ENCODE assay signal across 27 cellular contexts in genomic region chr9:121473229-121473628, GRCh38. TPM values are rescaled to one million over a fixed set of nuclear protein-coding genes. Genes with fewer than 3 reads are reported as not detected.
A peak's percentile ranks its signal among the peaks of the same experiment; 100 is the strongest.
DNase-seq lines count a peak whose midpoint lies in the region; ATAC-seq, FAIRE-seq and TF ChIP-seq lines count a peak whose summit lies in the region.
"Had no signal": no experiment of that assay in that cellular context is flagged by ENCODE, and none has a peak within 500 bp of the region (broad histone marks: within the 10 kb centered on the region; RNA-seq: fewer than 3 reads in every experiment).

No MANE protein-coding gene starts in this region.

- no peak for TF ChIP-seq POLR2A in GM12892 (IDR thresholded peaks at IDR 0.05; ENCODE audit: low read depth, low read length)

- no peak overlapping the region for H2AFZ ChIP-seq in osteoblast (ENCODE audit: low read length)

- DNase-seq in left ventricle myocardium inferior (no peak), right atrium auricular region (ENCODE audit: low spot score) (no peak), coronary artery (ENCODE audit: low spot score) (no peak), osteoblast (ENCODE audit: insufficient read length, low spot score, missing footprints) (peak; percentile 52), tibial artery (peak in 1 of 2 donors; percentile 79), GM12892 (ENCODE audit: insufficient read length) (no peak)
- DNase-seq: 8988T; ACHN; AML-193; BE2C; CD4-positive, alpha-beta T cell; CD8-positive, alpha-beta memory T cell; DMS 273 treated with DMSO at 0.1 percent for 48 hours; DMS79 treated with DMSO at 0.1 percent for 48 hours; GF-D8; GOT3; HFFc6 had no signal

- intact Hi-C loops in left ventricle myocardium inferior (cut with micrococcal nuclease): no loop called here
- intact Hi-C loops in tibial artery (cut with DNase I; ENCODE audit: low total_unique reads): no loop called here

- no peak for ATAC-seq in HG03139 (IDR thresholded peaks at IDR 0.05; ENCODE audit: unreplicated experiment)
- no peak for ATAC-seq in HG02840 (IDR thresholded peaks at IDR 0.05; ENCODE audit: low FRiP score, unreplicated experiment)
- ATAC-seq: A549 had no signal

- peaks cover 52% of the 10 kb centered on the region for H3K4me1 ChIP-seq in left ventricle myocardium inferior
- H3K4me1 ChIP-seq in right atrium auricular region: peaks cover 0 to 45% of the 10 kb centered on the region in 2 donors
- H3K4me1 ChIP-seq in osteoblast (ENCODE audit: insufficient read depth, low read length): no peaks in the 10 kb centered on the region
- peaks cover 3 to 75% (median 55%) of the 10 kb centered on the region in 4 donors for H3K4me1 ChIP-seq in tibial artery
- H3K4me1 ChIP-seq: A549; BE2C; BLaER1 treated with 17β-estradiol and CSF1 and Interleukin-3, amounts not matched to agents 10 nM and 100 nM had no signal

- no peaks in the 10 kb centered on the region for H3K79me2 ChIP-seq in osteoblast (ENCODE audit: insufficient read depth, low read length)

- H4K20me1 ChIP-seq in osteoblast (ENCODE audit: insufficient read depth, low read length): no peaks in the 10 kb centered on the region
- H4K20me1 ChIP-seq: BLaER1 treated with 17β-estradiol and CSF1 and Interleukin-3, amounts not matched to agents 10 nM and 100 nM had no signal

- no peak for FAIRE-seq in GM12892 (lab: Jason Lieb, UNC)
- FAIRE-seq: A549, D721Med, GM12891, H54 had no signal

- H3K4me2 ChIP-seq in osteoblast (ENCODE audit: insufficient read depth, low read length): no peak overlapping the region
- H3K4me2 ChIP-seq: A549; BLaER1 treated with 17β-estradiol and CSF1 and Interleukin-3, amounts not matched to agents 10 nM and 100 nM had no signal

- H3K27ac ChIP-seq in left ventricle myocardium inferior (replicated peaks): peak overlapping the region; percentile 89
- peak overlapping the region in 1 of 2 donors; percentile 77 for H3K27ac ChIP-seq in right atrium auricular region
- peak overlapping the region; percentile 83 to 91 for H3K27ac ChIP-seq in coronary artery
- H3K27ac ChIP-seq in osteoblast (ENCODE audit: low read depth, low read length): no peak overlapping the region
- H3K27ac ChIP-seq in tibial artery: peak overlapping the region; percentile 87 to 88
- H3K27ac ChIP-seq: A549; BLaER1 treated with 17β-estradiol and CSF1 and Interleukin-3, amounts not matched to agents 10 nM and 100 nM had no signal

- TF ChIP-seq CTCF in left ventricle myocardium inferior (IDR thresholded peaks at IDR 0.05; ENCODE audit: borderline replicate concordance) (no peak), right atrium auricular region (IDR thresholded peaks at IDR 0.05) (no peak), coronary artery (IDR thresholded peaks at IDR 0.05) (no peak), osteoblast (IDR thresholded peaks at IDR 0.05; ENCODE audit: extremely low read depth, low read depth, low read length) (no peak), tibial artery (IDR thresholded peaks at IDR 0.05) (no peak)

- H3K27me3 ChIP-seq in left ventricle myocardium inferior (ENCODE audit: low read depth): no peaks in the 10 kb centered on the region
- H3K27me3 ChIP-seq in right atrium auricular region: no peaks in the 10 kb centered on the region
- peaks cover 53% of the 10 kb centered on the region for H3K27me3 ChIP-seq in osteoblast (ENCODE audit: insufficient read depth, low read length)
- H3K27me3 ChIP-seq in tibial artery: no peaks in the 10 kb centered on the region
- H3K27me3 ChIP-seq: BLaER1 treated with 17β-estradiol and CSF1 and Interleukin-3, amounts not matched to agents 10 nM and 100 nM had no signal

- H3K9me3 ChIP-seq in left ventricle myocardium inferior (replicated peaks) (no peaks in the 10 kb centered on the region), right atrium auricular region (no peaks in the 10 kb centered on the region), osteoblast (ENCODE audit: low read depth, low read length) (no peaks in the 10 kb centered on the region), tibial artery (no peaks in the 10 kb centered on the region)
- H3K9me3 ChIP-seq: A549; BE2C; BLaER1 treated with 17β-estradiol and CSF1 and Interleukin-3, amounts not matched to agents 10 nM and 100 nM; HAP-1 had no signal

- H3K36me3 ChIP-seq in left ventricle myocardium inferior (no peaks in the 10 kb centered on the region), right atrium auricular region (no peaks in the 10 kb centered on the region), osteoblast (ENCODE audit: insufficient read depth, low read length) (no peaks in the 10 kb centered on the region), tibial artery (no peaks in the 10 kb centered on the region)
- H3K36me3 ChIP-seq: BE2C; BLaER1 treated with 17β-estradiol and CSF1 and Interleukin-3, amounts not matched to agents 10 nM and 100 nM; HAP-1 had no signal

- H3K4me3 ChIP-seq in left ventricle myocardium inferior: no peak overlapping the region
- no peak overlapping the region for H3K4me3 ChIP-seq in right atrium auricular region
- H3K4me3 ChIP-seq in coronary artery: no peak overlapping the region
- no peak overlapping the region for H3K4me3 ChIP-seq in osteoblast (ENCODE audit: insufficient read depth, low read length)
- no peak overlapping the region for H3K4me3 ChIP-seq in tibial artery
- H3K4me3 ChIP-seq: A549; BLaER1 treated with 17β-estradiol and CSF1 and Interleukin-3, amounts not matched to agents 10 nM and 100 nM; HAP-1 had no signal

RNA-seq across cellular contexts. Expression of gene GGTA1, which starts 26.4 kb away (rescaled TPM):
- total RNA-seq in left ventricle myocardium inferior (34.1 TPM), right atrium auricular region (10 to 100 TPM; 11.6 to 15.2 TPM), osteoblast (not detected in 2 replicates)
- not detected for polyA plus RNA-seq in GM12892 (2012; ENCODE audit: missing spikeins)
- total RNA-seq: CD4-positive, alpha-beta T cell; CD8-positive, alpha-beta memory T cell; Daoy; G401; HFFc6 had no signal
- polyA plus RNA-seq: CD8-positive, alpha-beta memory T cell had no signal

Comparison
In these comparisons a context has a peak if more than half of its experiments do, and no peak if none do; other contexts are left out.
1. RNA of gene GGTA1, which starts 26.4 kb away (total RNA-seq): 34.1 TPM in left ventricle myocardium inferior (single experiment) and 11.6 to 15.2 TPM in right atrium auricular region; not detected in osteoblast; every median in the first group is over 10 times any median in the second.